9 cellular contexts compared by ENCODE assay signal in genomic region chr14:52299692-52300278, GRCh38. TPM values are rescaled to one million over a fixed set of nuclear protein-coding genes. Genes with fewer than 3 reads are reported as not detected.
A peak's percentile ranks its signal among the peaks of the same experiment; 100 is the strongest.
DNase-seq lines count a peak whose midpoint lies in the region; ATAC-seq and TF ChIP-seq lines count a peak whose summit lies in the region.
"Had no signal": no experiment of that assay in that cellular context is flagged by ENCODE, and none has a peak within 500 bp of the region (broad histone marks: within the 10 kb centered on the region; RNA-seq: fewer than 3 reads in every experiment).

No MANE protein-coding gene starts in this region.

- H3K36me3 ChIP-seq in neutrophil: no peaks in the 10 kb centered on the region

- H3K4me1 Mint-ChIP-seq in activated CD4-positive, alpha-beta T cell treated with anti-CD3 and anti-CD28 coated beads for 36 hours: no peaks in the 10 kb centered on the region

- H3K27me3 ChIP-seq in neutrophil: no peaks in the 10 kb centered on the region

- TF ChIP-seq CTCF in LNCaP clone FGC (IDR thresholded peaks at IDR 0.05; ENCODE audit: control insufficient read depth, extremely low read depth, insufficient read depth) (peak; percentile 60), fibroblast of mammary gland (conservative IDR thresholded peaks at IDR 0.05; ENCODE audit: control insufficient read depth, insufficient read depth, low read depth, low read length) (peak; percentile 62), neutrophil (IDR thresholded peaks at IDR 0.05) (peak; percentile 58)

- intact Hi-C loops in activated CD4-positive, alpha-beta T cell treated with anti-CD3 and anti-CD28 coated beads for 36 hours (cut with DNase I, micrococcal nuclease): loop anchor here (1.0 to 10.0 kb wide), 3 partner anchors 174 to 1008 kb away; no protein-coding TSS in a partner anchor

- no peak overlapping the region for H3K27ac ChIP-seq in neutrophil

- H3K4me3 ChIP-seq in LNCaP clone FGC (ENCODE audit: low read depth, low read length) (no peak overlapping the region), fibroblast of mammary gland (ENCODE audit: control insufficient read depth, low read depth, low read length) (no peak overlapping the region), neutrophil (ENCODE audit: low read depth in 1 of 2, low read length in 1 of 2) (no peak overlapping the region)

- H3K9me3 ChIP-seq in neutrophil: no peaks in the 10 kb centered on the region

- H3K4me1 ChIP-seq in neutrophil (ENCODE audit: control insufficient read depth in 1 of 2, insufficient read depth in 1 of 2, low read depth in 1 of 2, low read length in 1 of 2): peaks cover 16 to 18% of the 10 kb centered on the region in 2 experiments

- DNase-seq in activated CD4-positive, alpha-beta T cell treated with anti-CD3 and anti-CD28 coated beads for 36 hours: no peak
- no peak for DNase-seq in activated CD4-positive, alpha-beta T cell treated with anti-CD3 and anti-CD28 coated beads, Interleukin-2, amount 50 U/mL, for 1 hour
- DNase-seq in LNCaP clone FGC (ENCODE audit: low read depth) (peak; percentile 23), SKM-1 (lab: John Stamatoyannopoulos, UW; ENCODE audit: unreplicated experiment) (peak; percentile 8), fibroblast of mammary gland (ENCODE audit: low read depth) (peak; percentile 72)
- DNase-seq in stimulated activated CD4-positive, alpha-beta T cell treated with anti-CD3 and anti-CD28 coated beads, Interleukin-2, amount 100 ng/mL, for 24 hours: no peak
- no peak for DNase-seq in activated CD8-positive, alpha-beta memory T cell treated with anti-CD3 and anti-CD28 coated beads for 24 hours

- H3K27ac Mint-ChIP-seq in activated CD4-positive, alpha-beta T cell treated with anti-CD3 and anti-CD28 coated beads for 36 hours: no peak overlapping the region
- H3K27ac Mint-ChIP-seq: activated naive CD4-positive, alpha-beta T cell treated with anti-CD3 and anti-CD28 coated beads, Interleukin-2, amount 50 U/mL, for 24 hours had no signal

- peaks cover 6% of the 10 kb centered on the region for H3K27me3 Mint-ChIP-seq in activated CD4-positive, alpha-beta T cell treated with anti-CD3 and anti-CD28 coated beads for 36 hours
- H3K27me3 Mint-ChIP-seq: activated naive CD4-positive, alpha-beta T cell treated with anti-CD3 and anti-CD28 coated beads, Interleukin-2, amount 50 U/mL, for 24 hours had no signal

- H3K9me3 Mint-ChIP-seq in activated CD4-positive, alpha-beta T cell treated with anti-CD3 and anti-CD28 coated beads for 36 hours (ENCODE audit: low read depth): no peaks in the 10 kb centered on the region
- H3K9me3 Mint-ChIP-seq: activated naive CD4-positive, alpha-beta T cell treated with anti-CD3 and anti-CD28 coated beads, Interleukin-2, amount 50 U/mL, for 24 hours had no signal

- CTCF ChIA-PET in activated CD4-positive, alpha-beta T cell treated with anti-CD3 and anti-CD28 coated beads for 36 hours (lab: Charles Lee): interaction anchor here (0.6 to 3.2 kb wide), 28 partner anchors 7 to 1392 kb away, joined by 3 to 14 read pairs (median 4); partner anchors contain the start of genes GPR137C and TXNDC16

- POLR2A ChIA-PET in activated CD4-positive, alpha-beta T cell treated with anti-CD3 and anti-CD28 coated beads for 36 hours (lab: Charles Lee): no interaction called here

- peak; percentile 53 for ATAC-seq in activated CD4-positive, alpha-beta T cell treated with anti-CD3 and anti-CD28 coated beads for 36 hours

- H3K36me3 Mint-ChIP-seq in activated CD4-positive, alpha-beta T cell treated with anti-CD3 and anti-CD28 coated beads for 36 hours (ENCODE audit: low read depth): no peaks in the 10 kb centered on the region

- H3K4me3 Mint-ChIP-seq in activated CD4-positive, alpha-beta T cell treated with anti-CD3 and anti-CD28 coated beads for 36 hours: no peak overlapping the region
- H3K4me3 Mint-ChIP-seq: activated naive CD4-positive, alpha-beta T cell treated with anti-CD3 and anti-CD28 coated beads, Interleukin-2, amount 50 U/mL, for 24 hours had no signal

RNA-seq across cellular contexts. Expression of gene PTGER2, which starts 14.3 kb away (rescaled TPM):
- 1 to 10 TPM; 2.4 TPM for total RNA-seq in activated CD4-positive, alpha-beta T cell treated with anti-CD3 and anti-CD28 coated beads for 36 hours

RNA-seq across cellular contexts. Expression of gene PTGDR, which starts 32.3 kb away (rescaled TPM):
- total RNA-seq in activated CD4-positive, alpha-beta T cell treated with anti-CD3 and anti-CD28 coated beads for 36 hours: not detected

Comparison
In these comparisons a context has a peak if more than half of its experiments do, and no peak if none do; other contexts are left out.
1. DNase-seq: peak in LNCaP clone FGC (single experiment), SKM-1 (single experiment) and fibroblast of mammary gland (single experiment); none in activated CD4-positive, alpha-beta T cell treated with anti-CD3 and anti-CD28 coated beads for 36 hours (single experiment), activated CD4-positive, alpha-beta T cell treated with anti-CD3 and anti-CD28 coated beads, Interleukin-2, amount 50 U/mL, for 1 hour (single experiment), stimulated activated CD4-positive, alpha-beta T cell treated with anti-CD3 and anti-CD28 coated beads, Interleukin-2, amount 100 ng/mL, for 24 hours (0 of 2) and activated CD8-positive, alpha-beta memory T cell treated with anti-CD3 and anti-CD28 coated beads for 24 hours (single experiment).
2. Peak in every context shown above with its lines, with median percentiles within 50 percentile points of each other: CTCF ChIP-seq.